ENCODE assay signal across 25 cellular contexts in genomic region chr2:26461601-26462023, GRCh38. TPM values are rescaled to one million over a fixed set of nuclear protein-coding genes. Genes with fewer than 3 reads are reported as not detected.
DNase-seq lines count a peak whose midpoint lies in the region; ATAC-seq, FAIRE-seq and TF ChIP-seq lines count a peak whose summit lies in the region.
"Had no signal": no experiment of that assay in that cellular context is flagged by ENCODE, and none has a peak within 500 bp of the region (broad histone marks: within the 10 kb centered on the region; RNA-seq: fewer than 3 reads in every experiment).

No MANE protein-coding gene starts in this region.

- no peak overlapping the region for H3K4ac ChIP-seq in trophoblast cell (ENCODE audit: low read depth, low read length)

- H3K4me1 ChIP-seq in right lobe of liver: peaks cover 0 to 4% (median 0%) of the 10 kb centered on the region in 4 donors
- H3K4me1 ChIP-seq in HepG2 (ENCODE audit: insufficient read depth, low read length): peaks cover 44% of the 10 kb centered on the region
- H3K4me1 ChIP-seq in trophoblast cell (ENCODE audit: control insufficient read depth in 1 of 2, insufficient read depth in 2 of 2, low read length in 2 of 2): peaks cover 25 to 29% of the 10 kb centered on the region in 2 experiments
- H3K4me1 ChIP-seq: SJCRH30 had no signal

- TF ChIP-seq POLR2A in right lobe of liver (IDR thresholded peaks at IDR 0.05) (no peak), HepG2 (IDR thresholded peaks at IDR 0.05; ENCODE audit: insufficient read depth in 1 of 2, low read depth in 2 of 2, low read length in 2 of 2) (no peak), H54 (IDR thresholded peaks at IDR 0.05; ENCODE audit: low read depth, low read length) (no peak)

- no peak overlapping the region for H3K4me2 ChIP-seq in HepG2 (ENCODE audit: low read depth, low read length)
- no peak overlapping the region for H3K4me2 ChIP-seq in trophoblast cell (ENCODE audit: low read length)

- POLR2A ChIA-PET in HepG2 (lab: Yijun Ruan, JAX): no interaction called here

- no peak overlapping the region for H2BK120ac ChIP-seq in trophoblast cell (ENCODE audit: insufficient read depth, low read length, poor library complexity)

- H3K18ac ChIP-seq in trophoblast cell (ENCODE audit: low read length): no peak overlapping the region

- H3K79me1 ChIP-seq in trophoblast cell (ENCODE audit: low read length): peaks cover 17% of the 10 kb centered on the region

- H3K79me2 ChIP-seq in HepG2 (ENCODE audit: insufficient read depth, low read length) (no peaks in the 10 kb centered on the region), trophoblast cell (ENCODE audit: control insufficient read depth, insufficient read depth, low read length, poor library complexity) (no peaks in the 10 kb centered on the region)

- H3K36me3 ChIP-seq in right lobe of liver (no peaks in the 10 kb centered on the region), HepG2 (replicated peaks in 1 of 2; ENCODE audit: control insufficient read depth in 1 of 2, insufficient read depth in 2 of 2, low read length in 2 of 2) (no peaks in the 10 kb centered on the region), trophoblast cell (ENCODE audit: control insufficient read depth in 1 of 2, insufficient read depth in 2 of 2, low read length in 2 of 2) (no peaks in the 10 kb centered on the region)
- H3K36me3 ChIP-seq: SJCRH30 had no signal

- H2AFZ ChIP-seq in HepG2 (ENCODE audit: low read length) (no peak overlapping the region), trophoblast cell (ENCODE audit: insufficient read depth, low read length, poor library complexity) (no peak overlapping the region)

- H3K23ac ChIP-seq in trophoblast cell (ENCODE audit: low read length): no peak overlapping the region

- H2BK12ac ChIP-seq in trophoblast cell (ENCODE audit: low read length): no peak overlapping the region

- BruUV-seq in HepG2 (replicated peaks; lab: Mats Ljungman, UMichigan): no TSS peak

- intact Hi-C loops in right lobe of liver (cut with DNase I): no loop called here
- intact Hi-C loops in HepG2 (cut with micrococcal nuclease; ENCODE audit: unreplicated experiment): loop anchor here (10.0 kb wide), 1 partner anchor 507 kb away; no protein-coding TSS in a partner anchor

- DNase-seq in activated CD4-positive, CD25-positive, alpha-beta regulatory T cell treated with anti-CD3 and anti-CD28 coated beads, Interleukin-2, amount 50 U/mL, for 72 hours: peak; percentile 19
- no peak for DNase-seq in activated CD4-positive, CD25-positive, alpha-beta regulatory T cell (lab: John Stamatoyannopoulos, UW)
- DNase-seq in right lobe of liver (peak in 2 of 3 donors; percentile 45), HepG2 (ENCODE audit: low spot score) (no peak), trophoblast cell (no peak), dedifferentiated amniotic fluid mesenchymal stem cell (ENCODE audit: extremely low spot score) (no peak), globus pallidus (ENCODE audit: low spot score) (no peak), H54 (ENCODE audit: insufficient read length, low spot score) (no peak)
- DNase-seq: C1 segment of cervical spinal cord; Calu3; CD8-positive, alpha-beta T cell; GDM1; Karpas-422; MV-4-11; NCI-H1105 treated with DMSO at 0.1 percent for 48 hours; NCI-H2029 treated with DMSO at 0.1 percent for 48 hours; NCI-H226; NCI-H510A treated with DMSO at 0.1 percent for 48 hours; NCI-H774; SJCRH30 had no signal

- H3K9me3 ChIP-seq in right lobe of liver (no peaks in the 10 kb centered on the region), HepG2 (ENCODE audit: low read length) (no peaks in the 10 kb centered on the region), trophoblast cell (ENCODE audit: insufficient read depth, low read depth, low read length) (peaks cover 3% of the 10 kb centered on the region)
- H3K9me3 ChIP-seq: SJCRH30 had no signal

- H4K8ac ChIP-seq in trophoblast cell (ENCODE audit: low read depth, low read length): no peak overlapping the region

- TF ChIP-seq CTCF in right lobe of liver (IDR thresholded peaks at IDR 0.05): no peak
- TF ChIP-seq CTCF in HepG2 (CRISPR knock-in tag; IDR thresholded peaks at IDR 0.05): no peak

- CTCF ChIA-PET in HepG2 (lab: Yijun Ruan, JAX; ENCODE audit: low intra/inter-chr PET ratio, low total read pairs): no interaction called here

- no peak for ATAC-seq in right lobe of liver
- ATAC-seq in HepG2: no peak
- ATAC-seq: CD8-positive, alpha-beta T cell; Panc1 had no signal

- no peak for TF ChIP-seq RAD21 in HepG2 (CRISPR knock-in tag; IDR thresholded peaks at IDR 0.05)

- H3K9ac ChIP-seq in HepG2 (ENCODE audit: insufficient read depth, low read depth, low read length): no peak overlapping the region
- no peak overlapping the region for H3K9ac ChIP-seq in trophoblast cell (ENCODE audit: low read length)

- in situ Hi-C loops in HepG2 (cut with HindIII; ENCODE audit: extremely low pct_ligation_motif_present, low pct_unique_long_range_greater_than_20kb): loop anchor here (10.0 kb wide), 1 partner anchor 227 kb away; no protein-coding TSS in a partner anchor

- H3K14ac ChIP-seq in trophoblast cell (ENCODE audit: low read length): no peak overlapping the region

- no peaks in the 10 kb centered on the region for H4K20me1 ChIP-seq in HepG2 (ENCODE audit: insufficient read depth, low read length)

- H4K12ac ChIP-seq in trophoblast cell (ENCODE audit: low read depth, low read length): no peak overlapping the region

- H3K27me3 ChIP-seq in right lobe of liver (no peaks in the 10 kb centered on the region), HepG2 (ENCODE audit: control insufficient read depth in 1 of 2, insufficient read depth in 2 of 2, low read length in 2 of 2) (no peaks in the 10 kb centered on the region), trophoblast cell (ENCODE audit: insufficient read depth, low read length) (no peaks in the 10 kb centered on the region)

- H2BK5ac ChIP-seq in trophoblast cell (ENCODE audit: low read depth, low read length, poor library complexity): no peak overlapping the region

- no peak for FAIRE-seq in HepG2 (lab: Jason Lieb, UNC)
- no peak for FAIRE-seq in H54 (lab: Jason Lieb, UNC)

- TF ChIP-seq EP300 in HepG2 (IDR thresholded peaks at IDR 0.05; ENCODE audit: low read depth in 2 of 2, low read length in 2 of 2) (no peak), HepG2 (CRISPR knock-in tag; IDR thresholded peaks at IDR 0.05; ENCODE audit: borderline replicate concordance) (no peak)

- 80% methylated on average over 2 of the region's 19 CpGs for WGBS in right lobe of liver (ENCODE audit: insufficient coverage, low coverage, low lambda C conversion rate, missing lambda C conversion rate)
- WGBS in HepG2 (ENCODE audit: low lambda C conversion rate): 76% methylated on average over 19 of the region's 19 CpGs
- no CpG with 5 or more reads among the region's 19 CpGs for WGBS in trophoblast cell (ENCODE audit: extremely low coverage, insufficient coverage, insufficient read length)

- H4K91ac ChIP-seq in trophoblast cell (ENCODE audit: low read depth, low read length): peak overlapping the region; percentile 7

- H3K4me3 ChIP-seq in right lobe of liver (no peak overlapping the region), HepG2 (replicated peaks in 1 of 3; ENCODE audit: insufficient read depth in 1 of 3, low read depth in 2 of 3, low read length in 3 of 3) (no peak overlapping the region), trophoblast cell (ENCODE audit: low read depth, low read length) (no peak overlapping the region)
- H3K4me3 ChIP-seq: SJCRH30 had no signal

- H3K27ac ChIP-seq in right lobe of liver (no peak overlapping the region), HepG2 (ENCODE audit: extremely low read length, insufficient read depth, low read length) (no peak overlapping the region), trophoblast cell (ENCODE audit: low read depth, low read length) (no peak overlapping the region)
- H3K27ac ChIP-seq: 22Rv1, SJCRH30 had no signal

- peak overlapping the region; percentile 48 for H2AK5ac ChIP-seq in trophoblast cell (ENCODE audit: low read length)

RNA-seq across cellular contexts. Expression of gene OTOF, which starts 16.3 kb away (rescaled TPM):
- total RNA-seq in right lobe of liver (under 1 TPM in 2 of 6 experiments, not detected in 4; 0.06 to 0.12 TPM), HepG2 (2016; rRNA removed; fragmentation: Illumina TruSeq; extraction: Trizol) (0.04 TPM in 1 of 2 replicates, not detected in the other)
- 0.09 TPM in 1 of 2 replicates, not detected in the other for total RNA-seq in HepG2 (2016; cell fraction: cytosol; rRNA removed; fragmentation: Illumina TruSeq; extraction: Trizol; ENCODE audit: low read depth)
- total RNA-seq in HepG2 (2016; cell fraction: insoluble cytoplasmic fraction; rRNA removed; fragmentation: Illumina TruSeq; extraction: Trizol): 0.04 TPM in 1 of 2 replicates, not detected in the other
- 0.03 TPM in 1 of 2 replicates, not detected in the other for total RNA-seq in HepG2 (2016; cell fraction: membrane; rRNA removed; fragmentation: Illumina TruSeq; extraction: Trizol)
- 0.06 TPM in 1 of 2 replicates, not detected in the other for total RNA-seq in HepG2 (2016; cell fraction: nucleus; rRNA removed; fragmentation: Illumina TruSeq; extraction: Trizol)
- polyA plus RNA-seq in HepG2 (2011; rRNA removed): not detected in 2 replicates
- 0.01 TPM in 2 replicates for polyA plus RNA-seq in HepG2 (2011; cell fraction: cytosol; rRNA removed)
- 0.12 and 0.26 TPM in 2 replicates for polyA plus RNA-seq in HepG2 (2011; cell fraction: nucleus; rRNA removed)
- 0.05 TPM in 1 of 2 replicates, not detected in the other for polyA plus RNA-seq in HepG2 (2012)
- not detected in 2 replicates for polyA plus RNA-seq in HepG2 (2016; cell fraction: cytosol; fragmentation: Illumina TruSeq; extraction: Trizol; ENCODE audit: low read depth)
- 0.04 TPM in 1 of 2 replicates, not detected in the other for polyA plus RNA-seq in HepG2 (2016; cell fraction: insoluble cytoplasmic fraction; fragmentation: Illumina TruSeq; extraction: Trizol; ENCODE audit: low read depth)
- not detected in 2 replicates for polyA plus RNA-seq in HepG2 (2016; cell fraction: membrane; fragmentation: Illumina TruSeq; extraction: Trizol; ENCODE audit: low read depth)
- 0.33 TPM in 1 of 2 replicates, not detected in the other for polyA plus RNA-seq in HepG2 (2016; cell fraction: nucleus; fragmentation: Illumina TruSeq; extraction: Trizol; ENCODE audit: insufficient read depth, low read depth)
- polyA minus RNA-seq in HepG2 (2011; rRNA and poly(A)+ RNA removed; ENCODE audit: low replicate concordance): 0.02 TPM in 1 of 2 replicates, not detected in the other
- polyA minus RNA-seq in HepG2 (2011; cell fraction: cytosol; rRNA and poly(A)+ RNA removed): not detected in 2 replicates
- polyA minus RNA-seq in HepG2 (2011; cell fraction: nucleus; rRNA and poly(A)+ RNA removed): not detected in 2 replicates
- polyA plus RNA-seq in trophoblast cell (2013): 0.12 and 0.17 TPM in 2 replicates
- total RNA-seq: Calu3, Daoy, H4 had no signal

RNA-seq across cellular contexts. Expression of gene DRC1, which starts 59.9 kb away (rescaled TPM):
- under 1 TPM in 2 of 6 experiments, not detected in 4; 0.31 TPM for total RNA-seq in right lobe of liver
- total RNA-seq in HepG2 (2016; rRNA removed; fragmentation: Illumina TruSeq; extraction: Trizol): 0.07 and 0.08 TPM in 2 replicates
- total RNA-seq in HepG2 (2016; cell fraction: cytosol; rRNA removed; fragmentation: Illumina TruSeq; extraction: Trizol; ENCODE audit: low read depth): 0.18 and 0.30 TPM in 2 replicates
- total RNA-seq in HepG2 (2016; cell fraction: insoluble cytoplasmic fraction; rRNA removed; fragmentation: Illumina TruSeq; extraction: Trizol): not detected in 2 replicates
- 0.07 and 0.09 TPM in 2 replicates for total RNA-seq in HepG2 (2016; cell fraction: membrane; rRNA removed; fragmentation: Illumina TruSeq; extraction: Trizol)
- not detected in 2 replicates for total RNA-seq in HepG2 (2016; cell fraction: nucleus; rRNA removed; fragmentation: Illumina TruSeq; extraction: Trizol)
- not detected in 2 replicates for polyA plus RNA-seq in HepG2 (2011; rRNA removed)
- not detected in 2 replicates for polyA plus RNA-seq in HepG2 (2011; cell fraction: cytosol; rRNA removed)
- polyA plus RNA-seq in HepG2 (2011; cell fraction: nucleus; rRNA removed): not detected in 2 replicates
- polyA plus RNA-seq in HepG2 (2012): not detected in 2 replicates
- polyA plus RNA-seq in HepG2 (2016; cell fraction: cytosol; fragmentation: Illumina TruSeq; extraction: Trizol; ENCODE audit: low read depth): 0.11 and 0.16 TPM in 2 replicates
- not detected in 2 replicates for polyA plus RNA-seq in HepG2 (2016; cell fraction: insoluble cytoplasmic fraction; fragmentation: Illumina TruSeq; extraction: Trizol; ENCODE audit: low read depth)
- polyA plus RNA-seq in HepG2 (2016; cell fraction: membrane; fragmentation: Illumina TruSeq; extraction: Trizol; ENCODE audit: low read depth): 0.08 TPM in 1 of 2 replicates, not detected in the other
- not detected in 2 replicates for polyA plus RNA-seq in HepG2 (2016; cell fraction: nucleus; fragmentation: Illumina TruSeq; extraction: Trizol; ENCODE audit: insufficient read depth, low read depth)
- 0.22 TPM in 1 of 2 replicates, not detected in the other for polyA minus RNA-seq in HepG2 (2011; rRNA and poly(A)+ RNA removed; ENCODE audit: low replicate concordance)
- not detected in 2 replicates for polyA minus RNA-seq in HepG2 (2011; cell fraction: cytosol; rRNA and poly(A)+ RNA removed)
- not detected in 2 replicates for polyA minus RNA-seq in HepG2 (2011; cell fraction: nucleus; rRNA and poly(A)+ RNA removed)
- polyA plus RNA-seq in trophoblast cell (2013): 0.08 TPM in 2 replicates
- total RNA-seq: Calu3; CD8-positive, alpha-beta T cell; Daoy; H4; M059J had no signal

Comparison
In these comparisons a context has a peak if more than half of its experiments do, and no peak if none do; other contexts are left out.
1. DNase-seq: peak in activated CD4-positive, CD25-positive, alpha-beta regulatory T cell treated with anti-CD3 and anti-CD28 coated beads, Interleukin-2, amount 50 U/mL, for 72 hours (single experiment) and right lobe of liver (2 of 3); none in activated CD4-positive, CD25-positive, alpha-beta regulatory T cell (0 of 4), HepG2 (single experiment), trophoblast cell (0 of 2), dedifferentiated amniotic fluid mesenchymal stem cell (single experiment), globus pallidus (single experiment) and H54 (single experiment).